8 cellular contexts compared by ENCODE assay signal in genomic region chr17:80414803-80415625, GRCh38. TPM values are rescaled to one million over a fixed set of nuclear protein-coding genes. Genes with fewer than 3 reads are reported as not detected.
A peak's percentile ranks its signal among the peaks of the same experiment; 100 is the strongest.
DNase-seq lines count a peak whose midpoint lies in the region; ATAC-seq and TF ChIP-seq lines count a peak whose summit lies in the region.

ENDOV (plus strand) TSS chr17:80415167; CDS start chr17:80415195, 28 bp downstream.

- H3K36me3 ChIP-seq in IMR-90 (ENCODE audit: control insufficient read depth, insufficient read depth, low read length) (peaks cover 17% of the 10 kb centered on the region), OCI-LY3 (replicated peaks; ENCODE audit: low read depth, low read length) (no peaks in the 10 kb centered on the region), mesodermal cell (ENCODE audit: control insufficient read depth, insufficient read depth, low read length) (peaks cover 21% of the 10 kb centered on the region)

- H2AK5ac ChIP-seq in IMR-90 (ENCODE audit: low read depth, low read length), result peak within 1 kb of the TSS; percentile 94

- H2AK9ac ChIP-seq in IMR-90 (replicated peaks; ENCODE audit: low read depth, low read length, poor library complexity), result peak within 1 kb of the TSS; percentile 98

- peak; percentile 93 for TF ChIP-seq POLR2A in IMR-90 (IDR thresholded peaks at IDR 0.05; ENCODE audit: low read depth, low read length)

- H4K91ac ChIP-seq in IMR-90 (ENCODE audit: insufficient read depth, low read depth, low read length), result peak within 1 kb of the TSS; percentile 94

- H3K4me1 ChIP-seq in IMR-90 (ENCODE audit: control insufficient read depth, insufficient read depth, low read length), result peaks cover 7% of the 10 kb centered on the region
- H3K4me1 ChIP-seq in OCI-LY3 (ENCODE audit: low read length), result peaks cover 33% of the 10 kb centered on the region
- H3K4me1 ChIP-seq in mesodermal cell (ENCODE audit: control insufficient read depth, insufficient read depth, low read length, poor library complexity, severe bottlenecking), result no peaks in the 10 kb centered on the region

- H3K4me3 Mint-ChIP-seq in endothelial cell (ENCODE audit: unreplicated experiment), result peak within 1 kb of the TSS; percentile 88

- H3K56ac ChIP-seq in IMR-90 (ENCODE audit: extremely low read depth, insufficient read depth, low read length), result peak within 1 kb of the TSS; percentile 85

- H3K14ac ChIP-seq in IMR-90 (replicated peaks; ENCODE audit: low read depth, low read length), result peak within 1 kb of the TSS; percentile 99

- H3K4me3 ChIP-seq in IMR-90 (ENCODE audit: insufficient read depth, low read depth, low read length), result peak within 1 kb of the TSS; percentile 77
- H3K4me3 ChIP-seq in OCI-LY3 (ENCODE audit: low read length), result peak within 1 kb of the TSS; percentile 85
- H3K4me3 ChIP-seq in mesodermal cell (ENCODE audit: extremely low read depth, insufficient read depth, low read length, poor library complexity, severe bottlenecking), result peak within 1 kb of the TSS; percentile 92

- H3K18ac ChIP-seq in IMR-90 (ENCODE audit: low read depth, low read length), result peak within 1 kb of the TSS; percentile 54; the same call in 1 of the 2 replicates

- H2BK15ac ChIP-seq in IMR-90 (ENCODE audit: low read depth, low read length), result peak within 1 kb of the TSS; percentile 35; the same call in 1 of the 3 replicates

- peak within 1 kb of the TSS; percentile 76 for H3K27ac Mint-ChIP-seq in endothelial cell (ENCODE audit: unreplicated experiment)

- ATAC-seq in GM21528 (IDR thresholded peaks at IDR 0.05; ENCODE audit: low FRiP score, unreplicated experiment), result peak; percentile 90
- peak; percentile 91 for ATAC-seq in IMR-90 (ENCODE audit: low read depth)

- H3K27me3 Mint-ChIP-seq in endothelial cell (ENCODE audit: unreplicated experiment), result peaks cover 7% of the 10 kb centered on the region

- peaks cover 33 to 54% of the 10 kb centered on the region in 2 experiments for H3K79me1 ChIP-seq in IMR-90 (ENCODE audit: low read depth in 1 of 2, low read length in 2 of 2)

- peak within 1 kb of the TSS; percentile 18 to 97; a peak in 3 of 4 replicates for H4K8ac ChIP-seq in IMR-90 (ENCODE audit: low read depth in 2 of 2, low read length in 2 of 2)

- in situ Hi-C loops in IMR-90 (cut with MboI; ENCODE audit: low sequenced_read_pairs), result no loop called here

- CTCF ChIA-PET in IMR-90 (lab: Yijun Ruan, JAX), result interaction anchor here (1.1 kb wide), 1 partner anchor 12 kb away, joined by 3 read pairs; no protein-coding TSS in a partner anchor

- peak within 1 kb of the TSS; percentile 81 for H3K27ac ChIP-seq in IMR-90 (ENCODE audit: insufficient read depth, low read length)
- peak within 1 kb of the TSS; percentile 69 for H3K27ac ChIP-seq in OCI-LY3 (ENCODE audit: low read length)
- H3K27ac ChIP-seq in mesodermal cell (ENCODE audit: low read depth, low read length, severe bottlenecking), result peak within 1 kb of the TSS; percentile 97

- H4K20me1 ChIP-seq in IMR-90 (ENCODE audit: insufficient read depth, low read length) (peaks cover 20% of the 10 kb centered on the region), OCI-LY3 (ENCODE audit: insufficient read depth, low read length) (no peaks in the 10 kb centered on the region; the same call in 1 of the 2 replicates)

- peak within 1 kb of the TSS; percentile 95 for H2BK120ac ChIP-seq in IMR-90 (ENCODE audit: low read depth, low read length)

- POLR2A ChIA-PET in IMR-90 (lab: Charles Lee; ENCODE audit: unreplicated experiment), result no interaction called here

- TF ChIP-seq CTCF in IMR-90 (conservative IDR thresholded peaks at IDR 0.05; ENCODE audit: low read depth, low read length) (no peak), OCI-LY3 (IDR thresholded peaks at IDR 0.05; ENCODE audit: low read depth, low read length) (no peak), endothelial cell (IDR thresholded peaks at IDR 0.05; ENCODE audit: unreplicated experiment) (no peak)

- peak within 1 kb of the TSS; percentile 48; the same call in 1 of the 2 replicates for H2BK20ac ChIP-seq in IMR-90 (ENCODE audit: low read depth, low read length)

- no peaks in the 10 kb centered on the region for H3K9me3 Mint-ChIP-seq in endothelial cell (ENCODE audit: unreplicated experiment)

- H3K36me3 Mint-ChIP-seq in endothelial cell (ENCODE audit: low read depth, unreplicated experiment), result peaks cover 25% of the 10 kb centered on the region

- DNase-seq in D341Med (ENCODE audit: low spot score), result peak; percentile 100
- DNase-seq in IMR-90, result peak; percentile 91
- DNase-seq in activated CD8-positive, alpha-beta memory T cell treated with anti-CD3 and anti-CD28 coated beads, Interleukin-2, amount 50 U/mL, for 4 hours, result peak; percentile 95
- peak; percentile 90 for DNase-seq in endothelial cell (ENCODE audit: low spot score)
- peak; percentile 84 for DNase-seq in stimulated activated CD8-positive, alpha-beta memory T cell treated with anti-CD3 and anti-CD28 coated beads, Interleukin-15, amount 100 ng/mL, for 1 hour (ENCODE audit: low read depth)

- H3K79me2 ChIP-seq in OCI-LY3 (ENCODE audit: low read length), result peaks cover 4% of the 10 kb centered on the region

- H3K4me2 ChIP-seq in IMR-90 (ENCODE audit: low read depth, low read length) (peak within 1 kb of the TSS; percentile 95), OCI-LY3 (ENCODE audit: low read length) (peak within 1 kb of the TSS; percentile 77)

- H3K4me1 Mint-ChIP-seq in endothelial cell (ENCODE audit: unreplicated experiment), result peaks cover 48% of the 10 kb centered on the region

- TF ChIP-seq RAD21 in IMR-90 (IDR thresholded peaks at IDR 0.05; ENCODE audit: low read length), result no peak

- peak within 1 kb of the TSS; percentile 65 for H4K5ac ChIP-seq in IMR-90 (ENCODE audit: low read depth, low read length)

- H2BK5ac ChIP-seq in IMR-90 (ENCODE audit: low read depth, low read length, poor library complexity, severe bottlenecking), result peak within 1 kb of the TSS; percentile 79

- H3K9me3 ChIP-seq in IMR-90 (ENCODE audit: control insufficient read depth, insufficient read depth, low read length) (no peaks in the 10 kb centered on the region), OCI-LY3 (ENCODE audit: insufficient read depth, low read length) (no peaks in the 10 kb centered on the region), mesodermal cell (ENCODE audit: control insufficient read depth, low read length) (no peaks in the 10 kb centered on the region)

- peak within 1 kb of the TSS; percentile 99 for H3K23ac ChIP-seq in IMR-90 (ENCODE audit: low read depth, low read length)

- peaks cover 23% of the 10 kb centered on the region for H3K9me1 ChIP-seq in IMR-90 (ENCODE audit: insufficient read depth, low read length)

- dilution Hi-C loops in IMR-90 (cut with HindIII; ENCODE audit: low sequenced_read_pairs, unreplicated experiment), result no loop called here

- H3K4ac ChIP-seq in IMR-90 (ENCODE audit: low read depth, low read length), result peak within 1 kb of the TSS; percentile 96

- WGBS in IMR-90 (ENCODE audit: extremely low coverage in 2 of 2, insufficient read length in 1 of 2), 2 experiments, result 0% methylated on average over 63 of the region's 97 CpGs; no CpG with 5 or more reads in 1 of the 2 experiments
- 0 to 1% methylated on average over 82 to 89 of the region's 97 CpGs for WGBS in mesodermal cell (ENCODE audit: insufficient coverage in 2 of 2), 2 experiments

- intact Hi-C loops in IMR-90 (cut with micrococcal nuclease), result no loop called here

- H3K9ac ChIP-seq in IMR-90 (ENCODE audit: low read depth, low read length), result peak within 1 kb of the TSS; percentile 83
- peak within 1 kb of the TSS; percentile 64 for H3K9ac ChIP-seq in OCI-LY3 (ENCODE audit: low read length)

- H3K27me3 ChIP-seq in IMR-90 (ENCODE audit: control insufficient read depth, insufficient read depth, low read length) (no peaks in the 10 kb centered on the region; the same call in 1 of the 2 replicates), OCI-LY3 (ENCODE audit: low read depth, low read length) (peaks cover 12% of the 10 kb centered on the region; the same call in 1 of the 2 replicates)

- peak within 1 kb of the TSS; percentile 99 for H2AFZ ChIP-seq in IMR-90 (replicated peaks; ENCODE audit: low read length, poor library complexity)
- peak within 1 kb of the TSS; percentile 60 for H2AFZ ChIP-seq in OCI-LY3 (ENCODE audit: low read depth, low read length)

- no TSS peak for BruUV-seq in IMR-90 (replicated peaks; lab: Mats Ljungman, UMichigan)

TF ChIP-seq in IMR-90, 13 proteins besides CTCF, POLR2A, EP300 and RAD21 (continues in another document):
- TF ChIP-seq USF2 (IDR thresholded peaks at IDR 0.05; ENCODE audit: low read depth, low read length) (no peak), SMC3 (IDR thresholded peaks at IDR 0.05; ENCODE audit: low read depth, low read length) (no peak), BHLHE40 (IDR thresholded peaks at IDR 0.05; ENCODE audit: low read depth, low read length) (0 out of 2 replicates have a peak, but pooled peaks have one; percentile 2), CHD1 (IDR thresholded peaks at IDR 0.05; ENCODE audit: low read depth, low read length) (0 out of 2 replicates have a peak, but pooled peaks have one; percentile 51), ELK1 (IDR thresholded peaks at IDR 0.05; ENCODE audit: borderline replicate concordance, low read depth, low read length) (no peak), CEBPB (IDR thresholded peaks at IDR 0.05; ENCODE audit: low read depth, low read length) (no peak), MAZ (IDR thresholded peaks at IDR 0.05; ENCODE audit: borderline replicate concordance, low read depth, low read length) (peak; percentile 44; the same call in 1 of the 2 replicates), MAFK (IDR thresholded peaks at IDR 0.05; ENCODE audit: low read depth, low read length) (no peak)

RNA-seq across cellular contexts. Expression of gene ENDOV, which starts in this region (rescaled TPM):
- total RNA-seq in IMR-90 (2012; rRNA removed), result 9.4 and 15.1 TPM in 2 replicates
- 30.3 and 33.4 TPM in 2 replicates for polyA plus RNA-seq in IMR-90 (2012; rRNA removed)
- polyA plus RNA-seq in IMR-90 (2012; cell fraction: cytosol; rRNA removed), result 42.5 and 47.9 TPM in 2 replicates
- polyA plus RNA-seq in IMR-90 (2012; cell fraction: nucleus; rRNA removed; ENCODE audit: low replicate concordance), result 50.0 and 67.2 TPM in 2 replicates
- 40.7 TPM for total RNA-seq in endothelial cell (ENCODE audit: unreplicated experiment)
- 32.5 TPM for polyA plus RNA-seq in mesodermal cell (2013, experiment 1 of 2)
- polyA plus RNA-seq in mesodermal cell (2013, experiment 2 of 2), result 25.2 TPM

Comparison
In these comparisons a context has a peak if more than half of its experiments do, and no peak if none do; other contexts are left out.
1. Peak in every context shown above with its lines: DNase-seq, ATAC-seq, H3K4me3 ChIP-seq and H3K27ac ChIP-seq.